2 cellular contexts compared by ENCODE assay signal in the genomic region with DNA sequence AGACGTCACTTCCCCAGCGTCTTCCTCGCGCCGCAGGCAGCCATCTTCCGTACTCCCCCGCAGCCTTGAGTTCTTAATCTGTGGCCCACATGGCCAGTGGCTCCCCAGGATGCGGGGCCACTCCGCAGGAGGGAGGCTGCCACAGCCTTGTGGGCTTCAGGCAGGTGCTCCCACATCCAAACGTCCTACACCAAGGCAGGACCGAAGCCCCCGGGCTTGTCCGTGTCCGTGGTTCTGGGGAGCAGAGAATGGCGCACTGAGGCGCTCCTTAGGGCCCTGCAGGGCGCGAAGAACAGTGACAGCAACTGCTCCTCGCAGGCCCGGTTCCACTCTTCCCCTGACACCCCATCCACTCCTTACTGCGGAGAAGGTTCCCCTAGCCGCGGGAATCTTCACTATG.
TF ChIP-seq lines count a peak whose summit lies in the region.

No MANE protein-coding gene starts in this region.

TF ChIP-seq in SK-N-SH, 30 proteins besides CTCF, POLR2A, EP300 and RAD21 (continued from another document):
- TF ChIP-seq, protein P1, sequence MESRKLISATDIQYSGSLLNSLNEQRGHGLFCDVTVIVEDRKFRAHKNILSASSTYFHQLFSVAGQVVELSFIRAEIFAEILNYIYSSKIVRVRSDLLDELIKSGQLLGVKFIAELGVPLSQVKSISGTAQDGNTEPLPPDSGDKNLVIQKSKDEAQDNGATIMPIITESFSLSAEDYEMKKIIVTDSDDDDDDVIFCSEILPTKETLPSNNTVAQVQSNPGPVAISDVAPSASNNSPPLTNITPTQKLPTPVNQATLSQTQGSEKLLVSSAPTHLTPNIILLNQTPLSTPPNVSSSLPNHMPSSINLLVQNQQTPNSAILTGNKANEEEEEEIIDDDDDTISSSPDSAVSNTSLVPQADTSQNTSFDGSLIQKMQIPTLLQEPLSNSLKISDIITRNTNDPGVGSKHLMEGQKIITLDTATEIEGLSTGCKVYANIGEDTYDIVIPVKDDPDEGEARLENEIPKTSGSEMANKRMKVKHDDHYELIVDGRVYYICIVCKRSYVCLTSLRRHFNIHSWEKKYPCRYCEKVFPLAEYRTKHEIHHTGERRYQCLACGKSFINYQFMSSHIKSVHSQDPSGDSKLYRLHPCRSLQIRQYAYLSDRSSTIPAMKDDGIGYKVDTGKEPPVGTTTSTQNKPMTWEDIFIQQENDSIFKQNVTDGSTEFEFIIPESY (IDR thresholded peaks at IDR 0.05; ENCODE audit: borderline replicate concordance, low read depth): no peak
- TF ChIP-seq RCOR1 (IDR thresholded peaks at IDR 0.05; ENCODE audit: low read length): no peak
- TF ChIP-seq FOXJ3 (CRISPR knock-in tag; IDR thresholded peaks at IDR 0.05): no peak

TF ChIP-seq in SK-N-SH treated with all-trans-retinoic acid at 6 μM for 48 hours, 23 proteins besides CTCF, POLR2A, EP300 and RAD21 (continued from another document):
- TF ChIP-seq, protein P2, sequence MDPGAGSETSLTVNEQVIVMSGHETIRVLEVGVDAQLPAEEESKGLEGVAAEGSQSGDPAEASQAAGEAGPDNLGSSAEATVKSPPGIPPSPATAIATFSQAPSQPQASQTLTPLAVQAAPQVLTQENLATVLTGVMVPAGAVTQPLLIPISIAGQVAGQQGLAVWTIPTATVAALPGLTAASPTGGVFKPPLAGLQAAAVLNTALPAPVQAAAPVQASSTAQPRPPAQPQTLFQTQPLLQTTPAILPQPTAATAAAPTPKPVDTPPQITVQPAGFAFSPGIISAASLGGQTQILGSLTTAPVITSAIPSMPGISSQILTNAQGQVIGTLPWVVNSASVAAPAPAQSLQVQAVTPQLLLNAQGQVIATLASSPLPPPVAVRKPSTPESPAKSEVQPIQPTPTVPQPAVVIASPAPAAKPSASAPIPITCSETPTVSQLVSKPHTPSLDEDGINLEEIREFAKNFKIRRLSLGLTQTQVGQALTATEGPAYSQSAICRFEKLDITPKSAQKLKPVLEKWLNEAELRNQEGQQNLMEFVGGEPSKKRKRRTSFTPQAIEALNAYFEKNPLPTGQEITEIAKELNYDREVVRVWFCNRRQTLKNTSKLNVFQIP (CRISPR knock-in tag; IDR thresholded peaks at IDR 0.05; ENCODE audit: borderline replicate concordance, low read depth): no peak
- TF ChIP-seq, protein P3, sequence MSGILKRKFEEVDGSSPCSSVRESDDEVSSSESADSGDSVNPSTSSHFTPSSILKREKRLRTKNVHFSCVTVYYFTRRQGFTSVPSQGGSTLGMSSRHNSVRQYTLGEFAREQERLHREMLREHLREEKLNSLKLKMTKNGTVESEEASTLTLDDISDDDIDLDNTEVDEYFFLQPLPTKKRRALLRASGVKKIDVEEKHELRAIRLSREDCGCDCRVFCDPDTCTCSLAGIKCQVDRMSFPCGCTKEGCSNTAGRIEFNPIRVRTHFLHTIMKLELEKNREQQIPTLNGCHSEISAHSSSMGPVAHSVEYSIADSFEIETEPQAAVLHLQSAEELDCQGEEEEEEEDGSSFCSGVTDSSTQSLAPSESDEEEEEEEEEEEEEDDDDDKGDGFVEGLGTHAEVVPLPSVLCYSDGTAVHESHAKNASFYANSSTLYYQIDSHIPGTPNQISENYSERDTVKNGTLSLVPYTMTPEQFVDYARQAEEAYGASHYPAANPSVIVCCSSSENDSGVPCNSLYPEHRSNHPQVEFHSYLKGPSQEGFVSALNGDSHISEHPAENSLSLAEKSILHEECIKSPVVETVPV (CRISPR knock-in tag; IDR thresholded peaks at IDR 0.05): no peak
- TF ChIP-seq TCF4 (CRISPR knock-in tag; IDR thresholded peaks at IDR 0.05; ENCODE audit: borderline replicate concordance) (no peak), ZFP30 (CRISPR knock-in tag; IDR thresholded peaks at IDR 0.05) (no peak), SNAI2 (CRISPR knock-in tag; IDR thresholded peaks at IDR 0.05) (no peak), OSR1 (CRISPR knock-in tag; IDR thresholded peaks at IDR 0.05) (no peak)
